8 cellular contexts compared by ENCODE assay signal in genomic region chr9:92325269-92325990, GRCh38. TPM values are rescaled to one million over a fixed set of nuclear protein-coding genes. Genes with fewer than 3 reads are reported as not detected.
DNase-seq lines count a peak whose midpoint lies in the region; ATAC-seq and TF ChIP-seq lines count a peak whose summit lies in the region.

TSS of gene CENPP (plus strand) at chr9:92325953.
TSS of gene NOL8 (minus strand) at chr9:92325350. CDS start at chr9:92324161, 1,189 bp downstream.

- H3K4me1 ChIP-seq in PC-3 (ENCODE audit: insufficient read depth, low read length) = peaks cover 10% of the 10 kb centered on the region; the same call in 1 of the 2 replicates
- peaks cover 9% of the 10 kb centered on the region for H3K4me1 ChIP-seq in mucosa of descending colon (ENCODE audit: low read depth)

- no peaks in the 10 kb centered on the region for H3K9me3 Mint-ChIP-seq in IgD-negative memory B cell

- H3K9me2 ChIP-seq in PC-3 (replicated peaks; ENCODE audit: low read length) = no peaks in the 10 kb centered on the region

- intact Hi-C loops in PC-3 (cut with micrococcal nuclease) (loop anchor here (5.0 kb wide), 1 partner anchor 112 kb away; no protein-coding TSS in a partner anchor), mucosa of descending colon (cut with DNase I, micrococcal nuclease) (no loop called here)

- CTCF ChIA-PET in PC-3 (lab: Charles Lee) = no interaction called here

- no peaks in the 10 kb centered on the region for H4K20me1 ChIP-seq in PC-3 (ENCODE audit: low read length)

- no TSS peak for BruUV-seq in PC-3 (replicated peaks; lab: Mats Ljungman, UMichigan)

- no peak for TF ChIP-seq CTCF in PC-3 (conservative IDR thresholded peaks at IDR 0.05; ENCODE audit: low read depth, low read length)
- no peak for TF ChIP-seq CTCF in epithelial cell of proximal tubule (conservative IDR thresholded peaks at IDR 0.05; ENCODE audit: low read depth, low read length)
- no peak for TF ChIP-seq CTCF in mucosa of descending colon (IDR thresholded peaks at IDR 0.05)

- no peaks in the 10 kb centered on the region for H3K36me3 Mint-ChIP-seq in IgD-negative memory B cell

- POLR2A ChIA-PET in PC-3 (lab: Charles Lee; ENCODE audit: unreplicated experiment) = interaction anchor here (1.5 kb wide), 1 partner anchor 345 kb away, joined by 3 read pairs; the partner anchor contains the start of gene IPPK

- ATAC-seq in GM21576 (IDR thresholded peaks at IDR 0.05; ENCODE audit: unreplicated experiment) (peak; percentile 89), PC-3 (peak; percentile 90), mucosa of descending colon (peak; percentile 97)

- peak within 1 kb of the TSS; percentile 97 for H3K9ac ChIP-seq in PC-3 (ENCODE audit: low read length)

- DNase-seq in DMS153 treated with DMSO at 0.1 percent for 48 hours (lab: John Stamatoyannopoulos, UW; ENCODE audit: unreplicated experiment) (peak; percentile 86), PC-3 (peak; percentile 76), activated T-cell treated with anti-CD3 and anti-CD28 coated beads for 48 hours (ENCODE audit: low read depth) (peak; percentile 76), epithelial cell of proximal tubule (ENCODE audit: low read depth) (peak; percentile 79), mucosa of descending colon (peak; percentile 85 to 90 (median 88))
- peak; percentile 72 for DNase-seq in stimulated activated CD8-positive, alpha-beta memory T cell treated with anti-CD3 and anti-CD28 coated beads, Interleukin-4, amount 100 ng/mL, for 24 hours (ENCODE audit: low read depth)

- H3K9me3 ChIP-seq in PC-3 (ENCODE audit: low read length) = no peaks in the 10 kb centered on the region
- no peaks in the 10 kb centered on the region for H3K9me3 ChIP-seq in mucosa of descending colon

- peaks cover 16 to 23% (median 18%) of the 10 kb centered on the region in 3 donors for H3K4me1 Mint-ChIP-seq in IgD-negative memory B cell

- peaks cover 49% of the 10 kb centered on the region for H3K79me2 ChIP-seq in PC-3 (ENCODE audit: low read length)

- H3K36me3 ChIP-seq in PC-3 (ENCODE audit: low read depth, low read length) = no peaks in the 10 kb centered on the region; the same call in 1 of the 2 replicates
- no peaks in the 10 kb centered on the region for H3K36me3 ChIP-seq in mucosa of descending colon (ENCODE audit: low read depth)

- H3K4me3 ChIP-seq in PC-3 (ENCODE audit: low read length) = peak within 1 kb of the TSS; percentile 79
- peak within 1 kb of the TSS; percentile 88 for H3K4me3 ChIP-seq in epithelial cell of proximal tubule (ENCODE audit: low read depth, low read length)
- H3K4me3 ChIP-seq in mucosa of descending colon = peak within 1 kb of the TSS; percentile 45

- peak within 1 kb of the TSS; percentile 90 to 99 (median 99) for H3K27ac Mint-ChIP-seq in IgD-negative memory B cell

- H3K27me3 ChIP-seq in PC-3 (ENCODE audit: low read length) = no peaks in the 10 kb centered on the region

- H3K27ac ChIP-seq in PC-3 (ENCODE audit: low read length) = peak within 1 kb of the TSS; percentile 91

- peak within 1 kb of the TSS; percentile 84 for H2AFZ ChIP-seq in PC-3 (ENCODE audit: low read length)

- peak within 1 kb of the TSS; percentile 96 to 100 (median 99) for H3K4me3 Mint-ChIP-seq in IgD-negative memory B cell

- peak within 1 kb of the TSS; percentile 91 for H3K4me2 ChIP-seq in PC-3 (ENCODE audit: low read length)

- no peaks in the 10 kb centered on the region for H3F3A ChIP-seq in PC-3 (ENCODE audit: low read length, unreplicated experiment)

- H3K27me3 Mint-ChIP-seq in IgD-negative memory B cell = no peaks in the 10 kb centered on the region

RNA-seq across cellular contexts. Expression of gene CENPP, which starts in this region (rescaled TPM):
- polyA plus RNA-seq in IgD-negative memory B cell = 1.9 TPM
- 2.7 and 8.3 TPM in 2 replicates for total RNA-seq in PC-3 (2014; rRNA removed)
- 4.4 and 6.9 TPM in 2 replicates for total RNA-seq in epithelial cell of proximal tubule
- 1 to 10 TPM; 2.0 to 4.9 (median 3.3) TPM for total RNA-seq in mucosa of descending colon

RNA-seq across cellular contexts. Expression of gene NOL8, which starts in this region (rescaled TPM):
- polyA plus RNA-seq in IgD-negative memory B cell = 36.7 TPM
- total RNA-seq in PC-3 (2014; rRNA removed) (21.0 and 22.5 TPM in 2 replicates), epithelial cell of proximal tubule (19.8 and 26.9 TPM in 2 replicates), mucosa of descending colon (10 to 100 TPM; 25.6 to 31.1 (median 25.8) TPM)

Comparison
In these comparisons a context has a peak if more than half of its experiments do, and no peak if none do; other contexts are left out.
1. Peak in every context shown above with its lines: DNase-seq, ATAC-seq, H3K4me3 ChIP-seq and H3K27ac ChIP-seq.